33 cellular contexts compared by ENCODE assay signal in the genomic region with DNA sequence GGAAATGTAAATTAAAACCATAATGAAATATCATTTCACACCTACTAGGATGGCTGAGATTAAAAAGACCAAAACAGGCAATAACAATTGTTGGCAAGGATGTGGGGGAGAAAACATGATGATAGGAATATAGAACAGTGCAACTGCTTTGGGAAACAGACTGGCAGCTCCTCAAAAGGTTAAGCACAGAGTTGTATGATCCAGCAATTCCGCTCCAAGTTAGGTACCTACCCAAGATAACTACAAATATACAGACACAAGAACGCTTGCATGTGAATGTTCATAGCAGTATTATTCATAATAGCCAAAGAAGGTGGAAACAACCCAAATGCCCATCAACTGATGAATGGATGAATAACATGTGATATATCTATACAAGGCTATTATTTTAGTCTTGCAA.
"Had no signal": no experiment of that assay in that cellular context is flagged by ENCODE, and none has a peak within 500 bp of the region (broad histone marks: within the 10 kb centered on the region; RNA-seq: fewer than 3 reads in every experiment).

No MANE protein-coding gene starts in this region.

- H3K9me3 ChIP-seq: adrenal gland, body of pancreas, esophagus muscularis mucosa had no signal

- ATAC-seq: activated CD4-positive, CD25-positive, alpha-beta regulatory T cell treated with anti-CD3 and anti-CD28 coated beads, Interleukin-2, amount 50 U/mL, for 24 hours; activated CD8-positive, alpha-beta memory T cell treated with anti-CD3 and anti-CD28 coated beads, Interleukin-2, amount 10 ng/mL, durations not matched to agents 7 days and 5 days; activated CD8-positive, alpha-beta T cell treated with anti-CD3 and anti-CD28 coated beads, Interleukin-2, amount 10 ng/mL, durations not matched to agents 7 days and 5 days; activated naive CD8-positive, alpha-beta T cell treated with anti-CD3 and anti-CD28 coated beads, Interleukin-2, amount 50 U/mL, for 24 hours; body of pancreas; effector memory CD8-positive, alpha-beta T cell; T-helper 17 cell had no signal

- H3K4me3 Mint-ChIP-seq: activated B cell treated with CpG ODN at 0.5 μM for 24 hours; activated CD4-positive, alpha-beta memory T cell treated with anti-CD3 and anti-CD28 coated beads for 36 hours; activated CD4-positive, alpha-beta T cell treated with anti-CD3 and anti-CD28 coated beads, Interleukin-2, amount 10 ng/mL, durations not matched to agents 24 days and 14 days; activated CD8-positive, alpha-beta memory T cell treated with anti-CD3 and anti-CD28 coated beads, Interleukin-2, amount 10 ng/mL, durations not matched to agents 7 days and 5 days; activated CD8-positive, alpha-beta T cell treated with anti-CD3 and anti-CD28 coated beads, Interleukin-2, amount 10 ng/mL, durations not matched to agents 7 days and 5 days; activated naive CD4-positive, alpha-beta T cell treated with anti-CD3 and anti-CD28 coated beads for 36 hours; activated naive CD4-positive, alpha-beta T cell treated with anti-CD3 and anti-CD28 coated beads, Interleukin-2, amount 50 U/mL, for 24 hours; activated naive CD8-positive, alpha-beta T cell treated with anti-CD3 and anti-CD28 coated beads for 36 hours; activated naive CD8-positive, alpha-beta T cell treated with anti-CD3 and anti-CD28 coated beads, Interleukin-2, amount 50 U/mL, for 24 hours; activated T-helper 1 cell treated with anti-CD3 and anti-CD28 coated beads, Interleukin-12 subunit alpha, Interleukin-12 subunit beta, Interleukin-2, Interleukin-4 antibody, amounts not matched to agents 30 ng/mL and 10 ng/mL and 1 ng/mL, durations not matched to agents 14 hours and 24 hours and 36 hours; effector memory CD8-positive, alpha-beta T cell; T-helper 17 cell; T-helper 2 cell treated with Interferon-gamma antibody and Interleukin-4, amounts not matched to agents 5 μg/mL and 100 μg/mL, for 36 hours had no signal

- DNase-seq: activated B cell treated with CpG ODN at 0.5 μM for 24 hours; activated CD4-positive, alpha-beta memory T cell treated with anti-CD3 and anti-CD28 coated beads for 36 hours; activated CD4-positive, alpha-beta T cell treated with anti-CD3 and anti-CD28 coated beads, Interleukin-2, amount 10 ng/mL, durations not matched to agents 24 days and 14 days; activated CD8-positive, alpha-beta memory T cell treated with anti-CD3 and anti-CD28 coated beads, Interleukin-2, amount 10 ng/mL, durations not matched to agents 7 days and 5 days; activated CD8-positive, alpha-beta memory T cell treated with anti-CD3 and anti-CD28 coated beads, Interleukin-2, amount 50 U/mL, for 4 hours; activated CD8-positive, alpha-beta T cell treated with anti-CD3 and anti-CD28 coated beads, Interleukin-2, amount 10 ng/mL, durations not matched to agents 7 days and 5 days; activated naive CD4-positive, alpha-beta T cell treated with anti-CD3 and anti-CD28 coated beads for 36 hours; activated naive CD8-positive, alpha-beta T cell treated with anti-CD3 and anti-CD28 coated beads for 36 hours; activated naive CD8-positive, alpha-beta T cell treated with anti-CD3 and anti-CD28 coated beads, Interleukin-2, amount 50 U/mL, for 24 hours; activated T-cell treated with anti-CD3 and anti-CD28 coated beads, Interleukin-2, amount 50 U/mL, for 1 hour; activated T-cell treated with anti-CD3 and anti-CD28 coated beads, Interleukin-2, amount 50 U/mL, for 48 hours; adrenal gland; amygdala; aorta; body of pancreas; caudate nucleus; cortex of kidney; dermis blood vessel endothelial cell; effector CD4-positive, alpha-beta T cell; effector memory CD8-positive, alpha-beta T cell; erythroblast; foreskin melanocyte; head of caudate nucleus; T-helper 17 cell; T1000; WERI-Rb-1 had no signal

- FAIRE-seq: colon had no signal

- H3K27me3 Mint-ChIP-seq: activated B cell treated with CpG ODN at 0.5 μM for 24 hours; activated CD4-positive, alpha-beta memory T cell treated with anti-CD3 and anti-CD28 coated beads for 36 hours; activated naive CD4-positive, alpha-beta T cell treated with anti-CD3 and anti-CD28 coated beads, Interleukin-2, amount 50 U/mL, for 24 hours; effector memory CD8-positive, alpha-beta T cell had no signal

- H3K9me3 Mint-ChIP-seq: activated naive CD4-positive, alpha-beta T cell treated with anti-CD3 and anti-CD28 coated beads, Interleukin-2, amount 50 U/mL, for 24 hours; effector memory CD8-positive, alpha-beta T cell had no signal

- H3K36me3 Mint-ChIP-seq: activated CD4-positive, alpha-beta memory T cell treated with anti-CD3 and anti-CD28 coated beads for 36 hours; activated naive CD4-positive, alpha-beta T cell treated with anti-CD3 and anti-CD28 coated beads, Interleukin-2, amount 50 U/mL, for 24 hours had no signal

- H3K27me3 ChIP-seq: adrenal gland, body of pancreas, esophagus muscularis mucosa had no signal

- H3K27ac ChIP-seq: adrenal gland, body of pancreas, esophagus muscularis mucosa, WERI-Rb-1 had no signal

- H3K4me3 ChIP-seq: adrenal gland, body of pancreas, esophagus muscularis mucosa had no signal

- H3K27ac Mint-ChIP-seq: activated B cell treated with CpG ODN at 0.5 μM for 24 hours; activated CD4-positive, alpha-beta memory T cell treated with anti-CD3 and anti-CD28 coated beads for 36 hours; activated CD4-positive, alpha-beta T cell treated with anti-CD3 and anti-CD28 coated beads, Interleukin-2, amount 10 ng/mL, durations not matched to agents 24 days and 14 days; activated CD8-positive, alpha-beta memory T cell treated with anti-CD3 and anti-CD28 coated beads, Interleukin-2, amount 10 ng/mL, durations not matched to agents 7 days and 5 days; activated CD8-positive, alpha-beta T cell treated with anti-CD3 and anti-CD28 coated beads, Interleukin-2, amount 10 ng/mL, durations not matched to agents 7 days and 5 days; activated naive CD4-positive, alpha-beta T cell treated with anti-CD3 and anti-CD28 coated beads for 36 hours; activated naive CD4-positive, alpha-beta T cell treated with anti-CD3 and anti-CD28 coated beads, Interleukin-2, amount 50 U/mL, for 24 hours; activated naive CD8-positive, alpha-beta T cell treated with anti-CD3 and anti-CD28 coated beads for 36 hours; activated T-helper 1 cell treated with anti-CD3 and anti-CD28 coated beads, Interleukin-12 subunit alpha, Interleukin-12 subunit beta, Interleukin-2, Interleukin-4 antibody, amounts not matched to agents 30 ng/mL and 10 ng/mL and 1 ng/mL, durations not matched to agents 14 hours and 24 hours and 36 hours; activated T-helper 2 cell treated with anti-CD3 and anti-CD28 coated beads, Interferon-gamma antibody, Interleukin-2, Interleukin-4, amounts not matched to agents 10 μg/mL and 5 μg/mL and 100 μg/mL, durations not matched to agents 14 hours and 24 hours and 36 hours; effector memory CD8-positive, alpha-beta T cell; T-helper 17 cell; T-helper 2 cell treated with Interferon-gamma antibody and Interleukin-4, amounts not matched to agents 5 μg/mL and 100 μg/mL, for 36 hours had no signal

- H3K36me3 ChIP-seq: adrenal gland, esophagus muscularis mucosa, WERI-Rb-1 had no signal

- H3K4me1 ChIP-seq: adrenal gland, body of pancreas had no signal
